22 cellular contexts compared by ENCODE assay signal in genomic region chr9:19554518-19554917, GRCh38.
"Had no signal": no experiment of that assay in that cellular context is flagged by ENCODE, and none has a peak within 500 bp of the region (broad histone marks: within the 10 kb centered on the region; RNA-seq: fewer than 3 reads in every experiment).

No MANE protein-coding gene starts in this region.

- H3K4me3 ChIP-seq: body of pancreas, cardiac muscle cell, heart right ventricle, lower lobe of right lung, prostate gland, spleen, thyroid gland, upper lobe of right lung had no signal

- H3K27ac ChIP-seq: body of pancreas, cardiac muscle cell, heart right ventricle, lower lobe of right lung, prostate gland, spleen, thyroid gland, upper lobe of right lung had no signal

- DNase-seq: activated CD4-positive, alpha-beta memory T cell treated with anti-CD3 and anti-CD28 coated beads, Interleukin-2, amount 10 ng/mL, durations not matched to agents 7 days and 5 days; activated CD4-positive, alpha-beta T cell treated with anti-CD3 and anti-CD28 coated beads, Interleukin-2, amount 10 ng/mL, durations not matched to agents 24 days and 14 days; activated effector memory CD4-positive, alpha-beta T cell treated with Interleukin-2 at 50 U/mL for 16 hours; activated naive CD4-positive, alpha-beta T cell treated with anti-CD3 and anti-CD28 coated beads for 36 hours; activated naive CD8-positive, alpha-beta T cell treated with anti-CD3 and anti-CD28 coated beads, Interleukin-2, amount 50 U/mL, for 24 hours; activated T-cell treated with anti-CD3 and anti-CD28 coated beads, Interleukin-2, amount 50 U/mL, for 72 hours; body of pancreas; effector CD4-positive, alpha-beta T cell; erythroblast; foreskin fibroblast; heart right ventricle; lower lobe of right lung; midbrain; natural killer cell; spleen; stimulated activated CD4-positive, alpha-beta T cell treated with anti-CD3 and anti-CD28 coated beads, Interleukin-4, amount 100 ng/mL, for 1 hour; stimulated activated naive CD4-positive, alpha-beta T cell; thyroid gland; upper lobe of right lung had no signal

- H3K27ac Mint-ChIP-seq: activated CD4-positive, alpha-beta memory T cell treated with anti-CD3 and anti-CD28 coated beads, Interleukin-2, amount 10 ng/mL, durations not matched to agents 7 days and 5 days; activated CD4-positive, alpha-beta T cell treated with anti-CD3 and anti-CD28 coated beads, Interleukin-2, amount 10 ng/mL, durations not matched to agents 24 days and 14 days; activated naive CD4-positive, alpha-beta T cell treated with anti-CD3 and anti-CD28 coated beads for 36 hours; activated naive CD8-positive, alpha-beta T cell treated with anti-CD3 and anti-CD28 coated beads, Interleukin-2, amount 50 U/mL, for 24 hours; activated T-cell treated with anti-CD3 and anti-CD28 coated beads, Interleukin-2, amount 50 U/mL, for 72 hours; natural killer cell had no signal

- H3K36me3 Mint-ChIP-seq: natural killer cell had no signal

- H3K4me3 Mint-ChIP-seq: activated CD4-positive, alpha-beta memory T cell treated with anti-CD3 and anti-CD28 coated beads, Interleukin-2, amount 10 ng/mL, durations not matched to agents 7 days and 5 days; activated CD4-positive, alpha-beta T cell treated with anti-CD3 and anti-CD28 coated beads, Interleukin-2, amount 10 ng/mL, durations not matched to agents 24 days and 14 days; activated naive CD4-positive, alpha-beta T cell treated with anti-CD3 and anti-CD28 coated beads for 36 hours; activated naive CD8-positive, alpha-beta T cell treated with anti-CD3 and anti-CD28 coated beads, Interleukin-2, amount 50 U/mL, for 24 hours; activated T-cell treated with anti-CD3 and anti-CD28 coated beads, Interleukin-2, amount 50 U/mL, for 72 hours; natural killer cell had no signal

- H3K4me1 ChIP-seq: thyroid gland, upper lobe of right lung had no signal

- H3K27me3 ChIP-seq: body of pancreas, cardiac muscle cell, heart right ventricle, spleen, thyroid gland, upper lobe of right lung had no signal

- H3K27me3 Mint-ChIP-seq: activated CD4-positive, alpha-beta memory T cell treated with anti-CD3 and anti-CD28 coated beads, Interleukin-2, amount 10 ng/mL, durations not matched to agents 7 days and 5 days had no signal

- H3K36me3 ChIP-seq: cardiac muscle cell, heart right ventricle, lower lobe of right lung, prostate gland, spleen, thyroid gland, upper lobe of right lung had no signal

- H3K9me3 Mint-ChIP-seq: natural killer cell had no signal

- FAIRE-seq: keratinocyte had no signal
